In genomic region chr16:14545346-14545884, GRCh38 we compare ENCODE assay signal across 1 cellular context.
TF ChIP-seq lines count a peak whose summit lies in the region.

No MANE protein-coding gene starts in this region.

TF ChIP-seq in HepG2, 621 proteins besides CTCF, POLR2A, EP300 and RAD21 (continued from another document and continues in another):
- TF ChIP-seq BATF2 (CRISPR knock-in tag; IDR thresholded peaks at IDR 0.05), result no peak
- peak; percentile 21; the same call in 1 of the 2 replicates for TF ChIP-seq CEBPB (IDR thresholded peaks at IDR 0.05; ENCODE audit: borderline replicate concordance, low read depth, low read length)
- TF ChIP-seq U2AF2 (IDR thresholded peaks at IDR 0.05; ENCODE audit: low read depth, low read length), result no peak
- TF ChIP-seq MLX (CRISPR knock-in tag; IDR thresholded peaks at IDR 0.05), result peak; percentile 91
- TF ChIP-seq RXRA (CRISPR knock-in tag; IDR thresholded peaks at IDR 0.05), result peak; percentile 80; the same call in 1 of the 2 replicates
- peak; percentile 86; the same call in 1 of the 2 replicates for TF ChIP-seq ZBED4 (CRISPR knock-in tag; IDR thresholded peaks at IDR 0.05; ENCODE audit: borderline replicate concordance)
- TF ChIP-seq ETV6 (CRISPR knock-in tag; conservative IDR thresholded peaks at IDR 0.05), result no peak
- peak; percentile 73; the same call in 1 of the 2 replicates for TF ChIP-seq NFE2 (CRISPR knock-in tag; IDR thresholded peaks at IDR 0.05)
- TF ChIP-seq ZNF253 (CRISPR knock-in tag; IDR thresholded peaks at IDR 0.05; ENCODE audit: borderline replicate concordance), result no peak
- no peak for TF ChIP-seq MTF1 (CRISPR knock-in tag; IDR thresholded peaks at IDR 0.05)
- no peak for TF ChIP-seq SMAD1 (CRISPR knock-in tag; IDR thresholded peaks at IDR 0.05; ENCODE audit: borderline replicate concordance, low read depth)
- no peak for TF ChIP-seq TOPORS (CRISPR knock-in tag; IDR thresholded peaks at IDR 0.05)
- TF ChIP-seq POLR2G (IDR thresholded peaks at IDR 0.05; ENCODE audit: low read depth, low read length), result no peak
- no peak for TF ChIP-seq ZNF256 (CRISPR knock-in tag; conservative IDR thresholded peaks at IDR 0.05)
- no peak; the same call in 1 of the 2 replicates for TF ChIP-seq NFYC (CRISPR knock-in tag; IDR thresholded peaks at IDR 0.05)
- TF ChIP-seq SPEN (CRISPR knock-in tag; IDR thresholded peaks at IDR 0.05; ENCODE audit: low read depth), result peak; percentile 57; the same call in 1 of the 2 replicates
- TF ChIP-seq ZBTB44 (CRISPR knock-in tag; IDR thresholded peaks at IDR 0.05), result no peak
- no peak for TF ChIP-seq ZNF598 (CRISPR knock-in tag; IDR thresholded peaks at IDR 0.05; ENCODE audit: borderline replicate concordance)
- no peak for TF ChIP-seq SRY (CRISPR knock-in tag; IDR thresholded peaks at IDR 0.05)
- no peak for TF ChIP-seq ZNF839 (CRISPR knock-in tag; IDR thresholded peaks at IDR 0.05; ENCODE audit: borderline replicate concordance)
- TF ChIP-seq ZNF781 (CRISPR knock-in tag; IDR thresholded peaks at IDR 0.05; ENCODE audit: borderline replicate concordance, not compliant biosample characterization), result peak; percentile 71
- no peak for TF ChIP-seq ZNF451 (CRISPR knock-in tag; IDR thresholded peaks at IDR 0.05)
- TF ChIP-seq MXI1 (IDR thresholded peaks at IDR 0.05; ENCODE audit: borderline replicate concordance, low read depth, low read length), result peak; percentile 52; the same call in 1 of the 3 replicates
- no peak for TF ChIP-seq NFYB (CRISPR knock-in tag; IDR thresholded peaks at IDR 0.05)
- no peak for TF ChIP-seq REXO4 (CRISPR knock-in tag; IDR thresholded peaks at IDR 0.05; ENCODE audit: borderline replicate concordance)
- no peak; the same call in 1 of the 2 replicates for TF ChIP-seq CSRNP1 (CRISPR knock-in tag; IDR thresholded peaks at IDR 0.05)
- peak; percentile 72; the same call in 1 of the 2 replicates for TF ChIP-seq HINFP (CRISPR knock-in tag; IDR thresholded peaks at IDR 0.05; ENCODE audit: low read depth)
- peak; percentile 98 for TF ChIP-seq DPF2 (CRISPR knock-in tag; IDR thresholded peaks at IDR 0.05; ENCODE audit: borderline replicate concordance, low read depth)
- TF ChIP-seq SRSF4 (IDR thresholded peaks at IDR 0.05; ENCODE audit: low read depth, low read length, poor library complexity, severe bottlenecking), result no peak
- TF ChIP-seq HNRNPK (IDR thresholded peaks at IDR 0.05; ENCODE audit: low read depth, low read length, poor library complexity, severe bottlenecking), result no peak
- TF ChIP-seq DMTF1 (CRISPR knock-in tag; IDR thresholded peaks at IDR 0.05), result no peak
- TF ChIP-seq ZNF703 (CRISPR knock-in tag; IDR thresholded peaks at IDR 0.05; ENCODE audit: borderline replicate concordance), result no peak
- TF ChIP-seq ZNF777 (CRISPR knock-in tag; IDR thresholded peaks at IDR 0.05), result no peak
- TF ChIP-seq TSC22D2 (CRISPR knock-in tag; IDR thresholded peaks at IDR 0.05; ENCODE audit: borderline replicate concordance), result peak; percentile 84; the same call in 1 of the 2 replicates
- no peak for TF ChIP-seq TAF15 (IDR thresholded peaks at IDR 0.05; ENCODE audit: low read depth, low read length, poor library complexity, severe bottlenecking)
- no peak for TF ChIP-seq ZNF891 (CRISPR knock-in tag; IDR thresholded peaks at IDR 0.05)
- peak; percentile 87 for TF ChIP-seq ZBTB33 (CRISPR knock-in tag; IDR thresholded peaks at IDR 0.05)
- TF ChIP-seq FOXK2 (IDR thresholded peaks at IDR 0.05), result peak; percentile 73
- peak; percentile 98 for TF ChIP-seq HMG20A (CRISPR knock-in tag; IDR thresholded peaks at IDR 0.05; ENCODE audit: borderline replicate concordance)
- peak; percentile 51; the same call in 1 of the 2 replicates for TF ChIP-seq ZSCAN31 (CRISPR knock-in tag; IDR thresholded peaks at IDR 0.05; ENCODE audit: low read depth)
- TF ChIP-seq HNF4A (CRISPR knock-in tag; IDR thresholded peaks at IDR 0.05), result peak; percentile 97
- TF ChIP-seq TBP (CRISPR knock-in tag; IDR thresholded peaks at IDR 0.05), result no peak
- TF ChIP-seq ATM (IDR thresholded peaks at IDR 0.05; ENCODE audit: borderline replicate concordance), result no peak
- peak; percentile 99 for TF ChIP-seq TEAD3 (CRISPR knock-in tag; optimal IDR thresholded peaks at IDR 0.05; ENCODE audit: borderline replicate concordance)
- no peak for TF ChIP-seq ZBTB42 (CRISPR knock-in tag; IDR thresholded peaks at IDR 0.05)
- no peak for TF ChIP-seq GMEB1 (CRISPR knock-in tag; IDR thresholded peaks at IDR 0.05; ENCODE audit: borderline replicate concordance)
- TF ChIP-seq ZNF296 (CRISPR knock-in tag; conservative IDR thresholded peaks at IDR 0.05), result no peak
- TF ChIP-seq ELK4 (CRISPR knock-in tag; IDR thresholded peaks at IDR 0.05; ENCODE audit: borderline replicate concordance), result no peak
